Comparison of ENCODE assay signal across 20 cellular contexts in genomic region chr5:170863646-170864045, GRCh38. TPM values are rescaled to one million over a fixed set of nuclear protein-coding genes. Genes with fewer than 3 reads are reported as not detected.
DNase-seq lines count a peak whose midpoint lies in the region; ATAC-seq, FAIRE-seq and TF ChIP-seq lines count a peak whose summit lies in the region.
"Had no signal": no experiment of that assay in that cellular context is flagged by ENCODE, and none has a peak within 500 bp of the region (broad histone marks: within the 10 kb centered on the region; RNA-seq: fewer than 3 reads in every experiment).

No MANE protein-coding gene starts in this region.

- TF ChIP-seq CTCF in AG04449 (IDR thresholded peaks at IDR 0.05; ENCODE audit: insufficient read depth, low read length, missing control alignments) (no peak), PC-9 (conservative IDR thresholded peaks at IDR 0.05) (no peak), endodermal cell (conservative IDR thresholded peaks at IDR 0.05) (no peak), nephron (IDR thresholded peaks at IDR 0.05; ENCODE audit: unreplicated experiment in 3 of 3) (no peak)

- H3F3A ChIP-seq in PC-9 (ENCODE audit: insufficient read depth, low read depth), result peaks cover 13% of the 10 kb centered on the region

- intact Hi-C loops in PC-9 (cut with micrococcal nuclease; ENCODE audit: unreplicated experiment), result no loop called here

- H3K27me3 ChIP-seq in PC-9 (ENCODE audit: insufficient read depth, low read depth) (no peaks in the 10 kb centered on the region), endodermal cell (ENCODE audit: control insufficient read depth, insufficient read depth, low read length, poor library complexity, severe bottlenecking) (no peaks in the 10 kb centered on the region)
- H3K27me3 ChIP-seq: vagina had no signal

- H3K4me1 ChIP-seq in PC-9 (replicated peaks; ENCODE audit: insufficient read depth) (peaks cover 14% of the 10 kb centered on the region), endodermal cell (ENCODE audit: control insufficient read depth, insufficient read depth, low read length) (peaks cover 6% of the 10 kb centered on the region)
- H3K4me1 ChIP-seq: vagina had no signal

- DNase-seq in AG04449 (ENCODE audit: low read depth, low spot score), result peak; percentile 59
- DNase-seq in PC-9, result peak in 1 of 2 experiments; percentile 54
- no peak for DNase-seq in endodermal cell
- no peak for DNase-seq in GM12892 (ENCODE audit: insufficient read length)
- DNase-seq in DMS 273 treated with DMSO at 0.1 percent for 48 hours (lab: John Stamatoyannopoulos, UW), result no peak
- DNase-seq: activated CD4-positive, alpha-beta T cell treated with anti-CD3 and anti-CD28 coated beads, Interleukin-2, amount 10 ng/mL, durations not matched to agents 24 days and 14 days; activated naive CD4-positive, alpha-beta T cell treated with anti-CD3 and anti-CD28 coated beads, Interleukin-2, amount 50 U/mL, for 16 hours; activated T-cell treated with anti-CD3 and anti-CD28 coated beads for 4 hours; head of caudate nucleus; KG1; NCI-H1417 treated with DMSO at 0.1 percent for 48 hours; NCI-H446 treated with DMSO at 0.1 percent for 48 hours; T1000 had no signal

- WGBS in endodermal cell (ENCODE audit: insufficient coverage in 1 of 2, insufficient read length in 1 of 2), 2 experiments, result 83 to 94% methylated on average over 2 to 3 of the region's 3 CpGs

- H4K20me1 ChIP-seq in PC-9 (ENCODE audit: insufficient read depth), result peaks cover 4% of the 10 kb centered on the region; the same call in 1 of the 2 replicates

- H3K27me3 Mint-ChIP-seq in endodermal cell (ENCODE audit: insufficient read depth) (peaks cover 15% of the 10 kb centered on the region), nephron (ENCODE audit: low read depth) (no peaks in the 10 kb centered on the region)

- H3K79me2 ChIP-seq in PC-9 (ENCODE audit: low read depth), result peaks cover 57% of the 10 kb centered on the region

- H3K9me3 Mint-ChIP-seq in endodermal cell (peaks cover 17% of the 10 kb centered on the region), nephron (peaks cover 20% of the 10 kb centered on the region)

- H3K4me1 Mint-ChIP-seq in endodermal cell (peaks cover 36% of the 10 kb centered on the region), nephron (peaks cover 22% of the 10 kb centered on the region)
- H3K4me1 Mint-ChIP-seq: activated CD4-positive, alpha-beta T cell treated with anti-CD3 and anti-CD28 coated beads, Interleukin-2, amount 10 ng/mL, durations not matched to agents 24 days and 14 days had no signal

- peaks cover 11% of the 10 kb centered on the region; the same call in 1 of the 2 replicates for H3K9me3 ChIP-seq in PC-9 (ENCODE audit: insufficient read depth, low read depth)
- H3K9me3 ChIP-seq in endodermal cell (ENCODE audit: control insufficient read depth, low read length), result peaks cover 20% of the 10 kb centered on the region

- peak overlapping the region; percentile 91 for H3K4me2 ChIP-seq in PC-9

- POLR2A ChIA-PET in AG04449 (lab: Yijun Ruan, JAX) (interaction anchor here (1.4 kb wide), 1 partner anchor 22 kb away, joined by 3 read pairs; no protein-coding TSS in a partner anchor), PC-9 (lab: Charles Lee; ENCODE audit: unreplicated experiment) (no interaction called here)

- H3K36me3 ChIP-seq in PC-9 (ENCODE audit: low read depth), result no peaks in the 10 kb centered on the region
- no peaks in the 10 kb centered on the region for H3K36me3 ChIP-seq in endodermal cell (ENCODE audit: control insufficient read depth, insufficient read depth, low read length)
- H3K36me3 ChIP-seq: vagina had no signal

- no peak overlapping the region for H3K27ac Mint-ChIP-seq in endodermal cell
- no peak overlapping the region for H3K27ac Mint-ChIP-seq in nephron
- H3K27ac Mint-ChIP-seq: activated CD4-positive, alpha-beta T cell treated with anti-CD3 and anti-CD28 coated beads, Interleukin-2, amount 10 ng/mL, durations not matched to agents 24 days and 14 days; stimulated activated naive CD8-positive, alpha-beta T cell treated with anti-CD3 and anti-CD28 coated beads, Interleukin-15, Interleukin-2, amounts not matched to agents 100 ng/mL and 50 ng/mL, for 24 hours had no signal

- ATAC-seq in HG03442 (IDR thresholded peaks at IDR 0.05; ENCODE audit: unreplicated experiment) (no peak), GM21447 (IDR thresholded peaks at IDR 0.05; ENCODE audit: unreplicated experiment) (no peak)

- CTCF ChIA-PET in AG04449 (lab: Yijun Ruan, JAX) (interaction anchor here (1.5 kb wide), 1 partner anchor 17 kb away, joined by 4 read pairs; no protein-coding TSS in a partner anchor), PC-9 (lab: Charles Lee) (no interaction called here)

- H2AFZ ChIP-seq in PC-9, result no peak overlapping the region

- no peak overlapping the region for H3K27ac ChIP-seq in PC-9
- no peak overlapping the region for H3K27ac ChIP-seq in endodermal cell (ENCODE audit: low read depth, low read length)
- H3K27ac ChIP-seq: vagina had no signal

- no peak overlapping the region for H3K9ac ChIP-seq in endodermal cell (ENCODE audit: extremely low read depth, low read length, poor library complexity, severe bottlenecking)

- H3K9me2 ChIP-seq in PC-9 (ENCODE audit: insufficient read depth), result no peaks in the 10 kb centered on the region

- peaks cover 16% of the 10 kb centered on the region for H3K36me3 Mint-ChIP-seq in endodermal cell (ENCODE audit: low read depth)
- H3K36me3 Mint-ChIP-seq in nephron (ENCODE audit: low read depth), result peaks cover 20% of the 10 kb centered on the region

- H3K4me3 ChIP-seq in AG04449 (ENCODE audit: low read depth, low read length) (no peak overlapping the region), PC-9 (peak overlapping the region; percentile 86; the same call in 1 of the 2 replicates), endodermal cell (ENCODE audit: low read length) (peak overlapping the region; percentile 90)
- H3K4me3 ChIP-seq: vagina had no signal

- no TSS peak for BruUV-seq in PC-9 (replicated peaks; lab: Mats Ljungman, UMichigan)

- no peak for TF ChIP-seq POLR2A in GM12892 (IDR thresholded peaks at IDR 0.05; ENCODE audit: low read depth, low read length)

- FAIRE-seq in GM12892 (lab: Jason Lieb, UNC), result no peak
- FAIRE-seq: endometrium, GM18507 had no signal

- no peak overlapping the region for H3K4me3 Mint-ChIP-seq in endodermal cell
- peak overlapping the region; percentile 84 to 88 (median 86) for H3K4me3 Mint-ChIP-seq in nephron
- H3K4me3 Mint-ChIP-seq: activated CD4-positive, alpha-beta T cell treated with anti-CD3 and anti-CD28 coated beads, Interleukin-2, amount 10 ng/mL, durations not matched to agents 24 days and 14 days; stimulated activated naive CD8-positive, alpha-beta T cell treated with anti-CD3 and anti-CD28 coated beads, Interleukin-15, Interleukin-2, amounts not matched to agents 100 ng/mL and 50 ng/mL, for 24 hours had no signal

RNA-seq across cellular contexts. Expression of gene RANBP17, which starts 1.8 kb away (rescaled TPM):
- total RNA-seq in PC-9 (2021), result 14.5 and 17.0 TPM in 2 replicates
- total RNA-seq in endodermal cell, result 10 to 100 TPM; 26.6 to 28.0 TPM
- polyA plus RNA-seq in endodermal cell (2013, experiment 1 of 2), result 10.4 TPM
- polyA plus RNA-seq in endodermal cell (2013, experiment 2 of 2), result 13.1 TPM
- polyA plus RNA-seq in GM12892 (2012; ENCODE audit: missing spikeins), result not detected
- total RNA-seq: activated CD4-positive, alpha-beta T cell treated with anti-CD3 and anti-CD28 coated beads, Interleukin-2, amount 10 ng/mL, durations not matched to agents 24 days and 14 days had no signal
